In genomic region chr6:112223070-112223861, GRCh38 we compare ENCODE assay signal across 11 cellular contexts. TPM values are rescaled to one million over a fixed set of nuclear protein-coding genes. Genes with fewer than 3 reads are reported as not detected.
DNase-seq lines count a peak whose midpoint lies in the region; ATAC-seq and TF ChIP-seq lines count a peak whose summit lies in the region.
"Had no signal": no experiment of that assay in that cellular context is flagged by ENCODE, and none has a peak within 500 bp of the region (broad histone marks: within the 10 kb centered on the region; RNA-seq: fewer than 3 reads in every experiment).

No MANE protein-coding gene starts in this region.

- H3K4ac ChIP-seq in IMR-90 (ENCODE audit: low read depth, low read length) (peak overlapping the region; percentile 98), mesenchymal stem cell (ENCODE audit: low read depth in 1 of 2, low read length in 2 of 2) (no peak overlapping the region)

- peaks cover 3 to 7% of the 10 kb centered on the region in 2 experiments; a peak in 2 of 4 replicates for H3K79me1 ChIP-seq in IMR-90 (ENCODE audit: low read depth in 1 of 2, low read length in 2 of 2)
- H3K79me1 ChIP-seq in mesenchymal stem cell (replicated peaks; ENCODE audit: low read length, poor library complexity, severe bottlenecking), result no peaks in the 10 kb centered on the region

- no peak overlapping the region for H2AFZ ChIP-seq in IMR-90 (replicated peaks; ENCODE audit: low read length, poor library complexity)
- no peak overlapping the region for H2AFZ ChIP-seq in mesenchymal stem cell (ENCODE audit: low read depth, low read length)

- H2BK120ac ChIP-seq in IMR-90 (ENCODE audit: low read depth, low read length) (peak overlapping the region; percentile 99), mesenchymal stem cell (ENCODE audit: low read depth, low read length) (no peak overlapping the region)

- no peaks in the 10 kb centered on the region for H3K27me3 ChIP-seq in IMR-90 (ENCODE audit: control insufficient read depth, insufficient read depth, low read length)
- no peaks in the 10 kb centered on the region for H3K27me3 ChIP-seq in duodenal mucosa (ENCODE audit: control insufficient read depth in 1 of 2, insufficient read depth in 2 of 2, low read length in 2 of 2)
- no peaks in the 10 kb centered on the region for H3K27me3 ChIP-seq in mesenchymal stem cell (ENCODE audit: control insufficient read depth in 1 of 2, insufficient read depth in 1 of 2, low read length in 2 of 2)
- H3K27me3 ChIP-seq in thyroid gland, result no peaks in the 10 kb centered on the region

- no peak overlapping the region for H2AK9ac ChIP-seq in IMR-90 (replicated peaks; ENCODE audit: low read depth, low read length, poor library complexity)

- peaks cover 2% of the 10 kb centered on the region; the same call in 1 of the 2 replicates for H3K36me3 ChIP-seq in IMR-90 (ENCODE audit: control insufficient read depth, insufficient read depth, low read length)
- H3K36me3 ChIP-seq in duodenal mucosa (ENCODE audit: control insufficient read depth in 1 of 2, insufficient read depth in 2 of 2, low read length in 2 of 2), result no peaks in the 10 kb centered on the region
- H3K36me3 ChIP-seq in mesenchymal stem cell (ENCODE audit: control insufficient read depth in 1 of 2, insufficient read depth in 2 of 2, low read depth in 1 of 2, low read length in 2 of 2), result peaks cover 0 to 19% of the 10 kb centered on the region in 2 experiments
- H3K36me3 ChIP-seq in thyroid gland, result no peaks in the 10 kb centered on the region

- H3K27ac ChIP-seq in IMR-90 (ENCODE audit: insufficient read depth, low read length), result peak overlapping the region; percentile 100
- H3K27ac ChIP-seq in duodenal mucosa (ENCODE audit: low read depth, low read length), result peak overlapping the region; percentile 55
- no peak overlapping the region for H3K27ac ChIP-seq in mesenchymal stem cell (ENCODE audit: low read length, poor library complexity, severe bottlenecking)
- peak overlapping the region in 2 of 3 donors; percentile 4 to 60 for H3K27ac ChIP-seq in thyroid gland

- H3K14ac ChIP-seq in IMR-90 (replicated peaks; ENCODE audit: low read depth, low read length) (peak overlapping the region; percentile 99), mesenchymal stem cell (ENCODE audit: low read length in 2 of 2) (no peak overlapping the region)

- H3K23ac ChIP-seq in IMR-90 (ENCODE audit: low read depth, low read length) (peak overlapping the region; percentile 100), mesenchymal stem cell (ENCODE audit: low read length in 2 of 2) (no peak overlapping the region)

- dilution Hi-C loops in IMR-90 (cut with HindIII; ENCODE audit: low sequenced_read_pairs, unreplicated experiment), result no loop called here

- intact Hi-C loops in IMR-90 (cut with micrococcal nuclease) (no loop called here), thyroid gland (cut with DNase I) (no loop called here)

- peaks cover 7% of the 10 kb centered on the region for H3K9me1 ChIP-seq in IMR-90 (ENCODE audit: insufficient read depth, low read length)

- peak overlapping the region; percentile 99 for H2BK20ac ChIP-seq in IMR-90 (ENCODE audit: low read depth, low read length)

- H2BK15ac ChIP-seq in IMR-90 (ENCODE audit: low read depth, low read length) (peak overlapping the region; percentile 97), mesenchymal stem cell (ENCODE audit: low read depth, poor library complexity, severe bottlenecking) (no peak overlapping the region)

- TF ChIP-seq POLR2A in IMR-90 (IDR thresholded peaks at IDR 0.05; ENCODE audit: low read depth, low read length) (no peak), thyroid gland (IDR thresholded peaks at IDR 0.05) (no peak)

- no peaks in the 10 kb centered on the region for H4K20me1 ChIP-seq in IMR-90 (ENCODE audit: insufficient read depth, low read length)

- peak overlapping the region in 1 of 2 experiments; percentile 47 for H2BK12ac ChIP-seq in mesenchymal stem cell (ENCODE audit: low read length in 2 of 2)

- POLR2A ChIA-PET in IMR-90 (lab: Charles Lee; ENCODE audit: unreplicated experiment), result interaction anchor here (0.6 kb wide), 1 partner anchor 22 kb away, joined by 4 read pairs; no protein-coding TSS in a partner anchor

- H2BK5ac ChIP-seq in IMR-90 (ENCODE audit: low read depth, low read length, poor library complexity, severe bottlenecking), result peak overlapping the region; percentile 100
- no peak overlapping the region for H2BK5ac ChIP-seq in mesenchymal stem cell (ENCODE audit: low read depth, low read length, poor library complexity, severe bottlenecking)

- 13% methylated on average over 1 of the region's 3 CpGs; no CpG with 5 or more reads in 1 of the 2 experiments for WGBS in IMR-90 (ENCODE audit: extremely low coverage in 2 of 2, insufficient read length in 1 of 2), 2 experiments
- WGBS in mesenchymal stem cell, result 70% methylated on average over 3 of the region's 3 CpGs
- WGBS in thyroid gland, 2 donors, result 67 to 80% methylated on average over 3 of the region's 3 CpGs

- peak overlapping the region; percentile 89 for H3K9ac ChIP-seq in IMR-90 (ENCODE audit: low read depth, low read length)
- H3K9ac ChIP-seq in duodenal mucosa (ENCODE audit: low read depth in 1 of 2, low read length in 2 of 2), result no peak overlapping the region
- peak overlapping the region; percentile 85 for H3K9ac ChIP-seq in mesenchymal stem cell (ENCODE audit: low read length)

- DNase-seq in IMR-90, result peak; percentile 92
- DNase-seq in mesenchymal stem cell, result peak; percentile 69
- no peak for DNase-seq in thyroid gland
- no peak for DNase-seq in SW 1271 (lab: John Stamatoyannopoulos, UW)
- DNase-seq in NCI-H345 (lab: John Stamatoyannopoulos, UW), result no peak
- DNase-seq: activated B cell treated with CpG ODN at 0.5 μM for 24 hours; NCI-H1694; stimulated activated CD4-positive, alpha-beta T cell treated with anti-CD3 and anti-CD28 coated beads, Interleukin-4, amount 100 ng/mL, for 4 hours had no signal

- H3K18ac ChIP-seq in IMR-90 (ENCODE audit: low read depth, low read length) (peak overlapping the region; percentile 100), mesenchymal stem cell (ENCODE audit: low read depth in 1 of 2, low read length in 2 of 2) (peak overlapping the region in 1 of 2 experiments; percentile 52)

- TSS peak; percentile 66 for BruUV-seq in IMR-90 (replicated peaks; lab: Mats Ljungman, UMichigan)

- CTCF ChIA-PET in IMR-90 (lab: Yijun Ruan, JAX), result interaction anchor here (1.0 to 1.1 kb wide), 2 partner anchors 8 to 13 kb away, joined by 4 to 5 read pairs; no protein-coding TSS in a partner anchor

- in situ Hi-C loops in IMR-90 (cut with MboI; ENCODE audit: low sequenced_read_pairs), result no loop called here

- TF ChIP-seq CTCF in IMR-90 (conservative IDR thresholded peaks at IDR 0.05; ENCODE audit: low read depth, low read length), result no peak
- TF ChIP-seq CTCF in thyroid gland (IDR thresholded peaks at IDR 0.05), result no peak

- TF ChIP-seq RAD21 in IMR-90 (IDR thresholded peaks at IDR 0.05; ENCODE audit: low read length), result no peak

- peak overlapping the region; percentile 100 for H4K5ac ChIP-seq in IMR-90 (ENCODE audit: low read depth, low read length)

- H3K9me3 ChIP-seq in IMR-90 (ENCODE audit: control insufficient read depth, insufficient read depth, low read length) (no peaks in the 10 kb centered on the region), duodenal mucosa (ENCODE audit: control insufficient read depth in 1 of 2, low read length in 2 of 2) (no peaks in the 10 kb centered on the region), mesenchymal stem cell (ENCODE audit: control insufficient read depth, low read length) (no peaks in the 10 kb centered on the region), thyroid gland (no peaks in the 10 kb centered on the region)

- H4K91ac ChIP-seq in IMR-90 (ENCODE audit: insufficient read depth, low read depth, low read length), result peak overlapping the region; percentile 99
- H4K91ac ChIP-seq in mesenchymal stem cell (ENCODE audit: low read length), result no peak overlapping the region

- H4K8ac ChIP-seq in IMR-90 (ENCODE audit: low read depth in 2 of 2, low read length in 2 of 2) (peak overlapping the region; percentile 97 to 98), mesenchymal stem cell (ENCODE audit: low read length) (no peak overlapping the region)

- H2AK5ac ChIP-seq in IMR-90 (ENCODE audit: low read depth, low read length) (peak overlapping the region; percentile 93), mesenchymal stem cell (ENCODE audit: low read length, severe bottlenecking) (no peak overlapping the region)

- H3K4me1 ChIP-seq in IMR-90 (ENCODE audit: control insufficient read depth, insufficient read depth, low read length) (peaks cover 29% of the 10 kb centered on the region), duodenal mucosa (ENCODE audit: control insufficient read depth in 1 of 2, insufficient read depth in 2 of 2, low read length in 2 of 2) (peaks cover 0 to under 1% of the 10 kb centered on the region in 2 donors), mesenchymal stem cell (ENCODE audit: control insufficient read depth, insufficient read depth, low read depth, low read length) (peaks cover 3% of the 10 kb centered on the region), thyroid gland (peaks cover 6 to 18% of the 10 kb centered on the region in 2 donors)

- H3K56ac ChIP-seq in IMR-90 (ENCODE audit: extremely low read depth, insufficient read depth, low read length), result peak overlapping the region; percentile 90

- ATAC-seq in IMR-90 (ENCODE audit: low read depth) (peak; percentile 44), HG02588 (IDR thresholded peaks at IDR 0.05; ENCODE audit: unreplicated experiment) (no peak), GM18909 (IDR thresholded peaks at IDR 0.05; ENCODE audit: poor library complexity, unreplicated experiment) (no peak)

- no peak overlapping the region for H3K4me3 ChIP-seq in IMR-90 (ENCODE audit: insufficient read depth, low read depth, low read length)
- H3K4me3 ChIP-seq in duodenal mucosa (ENCODE audit: low read depth in 1 of 2, low read length in 2 of 2), result no peak overlapping the region
- peak overlapping the region in 1 of 2 experiments; percentile 44 for H3K4me3 ChIP-seq in mesenchymal stem cell (ENCODE audit: insufficient read depth in 1 of 2, low read depth in 1 of 2, low read length in 2 of 2)
- H3K4me3 ChIP-seq in thyroid gland (replicated peaks in 1 of 3), result no peak overlapping the region

- H3K4me2 ChIP-seq in IMR-90 (ENCODE audit: low read depth, low read length), result peak overlapping the region; percentile 73
- H3K4me2 ChIP-seq in mesenchymal stem cell (ENCODE audit: low read length, poor library complexity, severe bottlenecking), result no peak overlapping the region

TF ChIP-seq in IMR-90, 13 proteins besides CTCF, POLR2A, EP300 and RAD21 (continues in another document):
- TF ChIP-seq FOS (IDR thresholded peaks at IDR 0.05; ENCODE audit: low read depth, low read length) (no peak), CEBPB (IDR thresholded peaks at IDR 0.05; ENCODE audit: low read depth, low read length) (peak; percentile 94), RFX5 (IDR thresholded peaks at IDR 0.05; ENCODE audit: low read depth, low read length) (peak; percentile 18; the same call in 1 of the 2 replicates), NFE2L2 (IDR thresholded peaks at IDR 0.05; ENCODE audit: low read depth, low read length) (peak; percentile 2; the same call in 1 of the 2 replicates)

RNA-seq across cellular contexts. Expression of gene LAMA4, which starts 31.1 kb away (rescaled TPM):
- total RNA-seq in IMR-90 (2012; rRNA removed) (29.7 and 35.8 TPM in 2 replicates), thyroid gland (10 to 100 TPM; 29.9 to 40.0 (median 35.3) TPM)
- 28.9 and 33.9 TPM in 2 replicates for polyA plus RNA-seq in IMR-90 (2012; rRNA removed)
- 51.0 and 61.1 TPM in 2 replicates for polyA plus RNA-seq in IMR-90 (2012; cell fraction: cytosol; rRNA removed)
- 36.2 and 63.2 TPM in 2 replicates for polyA plus RNA-seq in IMR-90 (2012; cell fraction: nucleus; rRNA removed; ENCODE audit: low replicate concordance)
- 51.1 TPM for polyA plus RNA-seq in mesenchymal stem cell (2013, experiment 1 of 2)
- 47.5 TPM for polyA plus RNA-seq in mesenchymal stem cell (2013, experiment 2 of 2)
- total RNA-seq: activated B cell treated with CpG ODN at 0.5 μM for 24 hours had no signal

Comparison
In these comparisons a context has a peak if more than half of its experiments do, and no peak if none do; other contexts are left out.
1. DNase-seq: peak in IMR-90 (single experiment) and mesenchymal stem cell (single experiment); none in thyroid gland (0 of 2), SW 1271 (0 of 2) and NCI-H345 (single experiment).
2. H3K9ac ChIP-seq: peak in IMR-90 (single experiment) and mesenchymal stem cell (single experiment); none in duodenal mucosa (0 of 2).